8 cellular contexts compared by ENCODE assay signal in genomic region chr9:5587024-5587423, GRCh38. TPM values are rescaled to one million over a fixed set of nuclear protein-coding genes. Genes with fewer than 3 reads are reported as not detected.
A peak's percentile ranks its signal among the peaks of the same experiment; 100 is the strongest.
DNase-seq lines count a peak whose midpoint lies in the region; ATAC-seq and TF ChIP-seq lines count a peak whose summit lies in the region.
"Had no signal": no experiment of that assay in that cellular context is flagged by ENCODE, and none has a peak within 500 bp of the region (broad histone marks: within the 10 kb centered on the region; RNA-seq: fewer than 3 reads in every experiment).

No MANE protein-coding gene starts in this region.

- no peaks in the 10 kb centered on the region for H3K4me1 ChIP-seq in aorta (ENCODE audit: control insufficient read depth in 1 of 2, insufficient read depth in 2 of 2, low read length in 2 of 2)

- peak overlapping the region; percentile 90 for H3K27ac Mint-ChIP-seq in HFFc6
- peak overlapping the region; percentile 87 for H3K27ac Mint-ChIP-seq in activated CD4-positive, alpha-beta memory T cell treated with anti-CD3 and anti-CD28 coated beads, Interleukin-2, amount 10 ng/mL, durations not matched to agents 7 days and 5 days

- H3K4me1 Mint-ChIP-seq in HFFc6 (ENCODE audit: low read depth), result peaks cover 76% of the 10 kb centered on the region
- H3K4me1 Mint-ChIP-seq in activated CD4-positive, alpha-beta memory T cell treated with anti-CD3 and anti-CD28 coated beads, Interleukin-2, amount 10 ng/mL, durations not matched to agents 7 days and 5 days, result peaks cover 47% of the 10 kb centered on the region

- POLR2A ChIA-PET in activated CD4-positive, alpha-beta memory T cell treated with anti-CD3 and anti-CD28 coated beads, Interleukin-2, amount 10 ng/mL, durations not matched to agents 7 days and 5 days (lab: Charles Lee), result interaction anchor here (0.8 to 5.2 kb wide), 7 partner anchors 29 to 149 kb away, joined by 3 to 47 read pairs (median 10); partner anchors contain the start of genes CD274, PDCD1LG2 and PLGRKT

- TF ChIP-seq CTCF in HFFc6 (IDR thresholded peaks at IDR 0.05) (no peak), fibroblast of pulmonary artery (IDR thresholded peaks at IDR 0.05; ENCODE audit: low read length, missing control alignments) (no peak)

- DNase-seq in HFFc6 (peak; percentile 81), fibroblast of pulmonary artery (ENCODE audit: low read depth) (peak; percentile 78), aorta (no peak), NCI-H82 (lab: John Stamatoyannopoulos, UW) (no peak), NCI-H1092 (lab: John Stamatoyannopoulos, UW) (no peak)
- peak; percentile 45 for DNase-seq in activated CD4-positive, alpha-beta memory T cell treated with anti-CD3 and anti-CD28 coated beads, Interleukin-2, amount 10 ng/mL, durations not matched to agents 7 days and 5 days
- DNase-seq in stimulated activated CD8-positive, alpha-beta memory T cell treated with anti-CD3 and anti-CD28 coated beads, Interleukin-7, amount 100 ng/mL, for 48 hours (ENCODE audit: extremely low read depth in 1 of 2, low read depth in 1 of 2), result peak; percentile 19 to 62
- DNase-seq: NCI-H69 had no signal

- H3K9me3 Mint-ChIP-seq in HFFc6, result no peaks in the 10 kb centered on the region
- H3K9me3 Mint-ChIP-seq in activated CD4-positive, alpha-beta memory T cell treated with anti-CD3 and anti-CD28 coated beads, Interleukin-2, amount 10 ng/mL, durations not matched to agents 7 days and 5 days, result no peaks in the 10 kb centered on the region

- H3K4me3 Mint-ChIP-seq in HFFc6, result peak overlapping the region; percentile 57; the same call in 1 of the 2 replicates
- no peak overlapping the region for H3K4me3 Mint-ChIP-seq in activated CD4-positive, alpha-beta memory T cell treated with anti-CD3 and anti-CD28 coated beads, Interleukin-2, amount 10 ng/mL, durations not matched to agents 7 days and 5 days

- H3K27me3 ChIP-seq in aorta (ENCODE audit: control insufficient read depth in 1 of 2, insufficient read depth in 2 of 2, low read length in 1 of 2), result no peaks in the 10 kb centered on the region

- H3K9me3 ChIP-seq in aorta (ENCODE audit: control insufficient read depth, low read length), result no peaks in the 10 kb centered on the region

- H3K27ac ChIP-seq in aorta (ENCODE audit: low read depth in 1 of 2, low read length in 2 of 2), result no peak overlapping the region

- H3K4me3 ChIP-seq in fibroblast of pulmonary artery (replicated peaks; ENCODE audit: low read depth, low read length), result no peak overlapping the region
- no peak overlapping the region for H3K4me3 ChIP-seq in aorta (ENCODE audit: low read length in 2 of 2)

- 84 to 88% methylated on average over 1 of the region's 1 CpG for WGBS in aorta, 2 donors

- peaks cover 2% of the 10 kb centered on the region; the same call in 1 of the 2 replicates for H3K27me3 Mint-ChIP-seq in HFFc6 (ENCODE audit: insufficient read depth)
- H3K27me3 Mint-ChIP-seq in activated CD4-positive, alpha-beta memory T cell treated with anti-CD3 and anti-CD28 coated beads, Interleukin-2, amount 10 ng/mL, durations not matched to agents 7 days and 5 days, result peaks cover 5% of the 10 kb centered on the region

- intact Hi-C loops in aorta (cut with DNase I), result loop anchor here (5.0 kb wide), 2 partner anchors 130 to 150 kb away; partner anchors contain the start of gene PLGRKT (in 1 of the 2)

- peaks cover 9% of the 10 kb centered on the region; the same call in 1 of the 2 replicates for H3K36me3 Mint-ChIP-seq in HFFc6 (ENCODE audit: low read depth)
- H3K36me3 Mint-ChIP-seq in activated CD4-positive, alpha-beta memory T cell treated with anti-CD3 and anti-CD28 coated beads, Interleukin-2, amount 10 ng/mL, durations not matched to agents 7 days and 5 days (ENCODE audit: low read depth), result peaks cover 10% of the 10 kb centered on the region

- no peaks in the 10 kb centered on the region for H3K36me3 ChIP-seq in aorta (ENCODE audit: control insufficient read depth in 1 of 2, insufficient read depth in 2 of 2, low read length in 1 of 2)

- ATAC-seq in aorta (ENCODE audit: low FRiP score), result no peak

- CTCF ChIA-PET in activated CD4-positive, alpha-beta memory T cell treated with anti-CD3 and anti-CD28 coated beads, Interleukin-2, amount 10 ng/mL, durations not matched to agents 7 days and 5 days (lab: Charles Lee), result interaction anchor here (0.6 to 9.3 kb wide), 13 partner anchors 13 to 835 kb away, joined by 3 to 130 read pairs (median 3); partner anchors contain the start of genes CD274 and PLGRKT

RNA-seq across cellular contexts. Expression of gene RIC1, which starts 41.9 kb away (rescaled TPM):
- total RNA-seq in HFFc6 (2021; fragmentation: NEBNext Ultra II Directional; extraction: Animal tissue kit (Norgen Biotek cat#: 25700)), result 10 to 100 TPM; 25.8 to 35.2 (median 29.8) TPM
- total RNA-seq in activated CD4-positive, alpha-beta memory T cell treated with anti-CD3 and anti-CD28 coated beads, Interleukin-2, amount 10 ng/mL, durations not matched to agents 7 days and 5 days, result 10 to 100 TPM; 20.7 to 21.5 TPM
- 10 to 100 TPM; 27.7 to 36.7 TPM for total RNA-seq in aorta
- 1 to 10 TPM; 3.0 to 6.9 TPM for polyA plus RNA-seq in aorta

Comparison
In these comparisons a context has a peak if more than half of its experiments do, and no peak if none do; other contexts are left out.
1. DNase-seq: peak in HFFc6 (single experiment), activated CD4-positive, alpha-beta memory T cell treated with anti-CD3 and anti-CD28 coated beads, Interleukin-2, amount 10 ng/mL, durations not matched to agents 7 days and 5 days (single experiment), fibroblast of pulmonary artery (single experiment) and stimulated activated CD8-positive, alpha-beta memory T cell treated with anti-CD3 and anti-CD28 coated beads, Interleukin-7, amount 100 ng/mL, for 48 hours (2 of 2); none in aorta (0 of 2), NCI-H82 (single experiment) and NCI-H1092 (single experiment).